1 cellular context compared by ENCODE assay signal in the genomic region with DNA sequence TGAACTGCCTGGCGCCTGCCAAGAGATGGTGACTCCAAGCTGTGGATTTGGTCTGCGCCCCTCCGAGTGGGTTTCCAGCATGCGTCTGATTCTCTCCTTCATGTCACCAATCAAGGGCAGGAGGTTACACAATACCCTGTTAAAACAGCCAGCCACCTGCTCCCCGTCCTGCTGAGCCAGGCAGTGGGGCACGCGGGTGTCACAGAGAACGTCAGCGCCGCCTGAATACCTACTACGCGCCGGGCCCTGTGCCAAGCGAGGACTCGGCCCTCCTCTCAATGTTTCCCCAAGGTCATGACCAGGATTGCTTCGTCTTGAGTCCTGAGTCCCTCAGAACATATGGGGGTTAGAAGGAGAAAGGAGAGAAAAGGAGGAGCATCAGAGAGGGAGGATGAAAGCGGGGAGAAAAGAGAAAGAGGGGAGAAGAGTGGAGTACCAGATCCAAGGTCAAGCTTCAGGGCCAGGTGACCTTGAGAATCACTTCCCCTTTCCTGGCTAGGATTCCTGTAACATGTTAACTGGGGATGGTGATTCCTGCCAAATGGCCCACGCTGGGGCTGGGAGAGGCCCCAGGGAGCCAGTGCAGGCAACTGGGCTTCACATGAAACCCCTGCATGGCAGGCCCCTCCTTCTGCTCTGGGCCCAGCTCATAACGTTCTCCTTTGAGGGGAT.
TF ChIP-seq lines count a peak whose summit lies in the region.

No MANE protein-coding gene starts in this region.

TF ChIP-seq in GM23338, 12 proteins besides CTCF, POLR2A, EP300 and RAD21 (continued from another document):
- no peak for TF ChIP-seq NANOG (IDR thresholded peaks at IDR 0.05; ENCODE audit: borderline replicate concordance)
- TF ChIP-seq POLR2AphosphoS5 (IDR thresholded peaks at IDR 0.05; ENCODE audit: low read depth): no peak
- TF ChIP-seq EZH2 (IDR thresholded peaks at IDR 0.05; ENCODE audit: low read depth, unreplicated experiment): no peak
- no peak for TF ChIP-seq EZH2phosphoT487 (IDR thresholded peaks at IDR 0.05; ENCODE audit: unreplicated experiment)
- TF ChIP-seq, protein P1, sequence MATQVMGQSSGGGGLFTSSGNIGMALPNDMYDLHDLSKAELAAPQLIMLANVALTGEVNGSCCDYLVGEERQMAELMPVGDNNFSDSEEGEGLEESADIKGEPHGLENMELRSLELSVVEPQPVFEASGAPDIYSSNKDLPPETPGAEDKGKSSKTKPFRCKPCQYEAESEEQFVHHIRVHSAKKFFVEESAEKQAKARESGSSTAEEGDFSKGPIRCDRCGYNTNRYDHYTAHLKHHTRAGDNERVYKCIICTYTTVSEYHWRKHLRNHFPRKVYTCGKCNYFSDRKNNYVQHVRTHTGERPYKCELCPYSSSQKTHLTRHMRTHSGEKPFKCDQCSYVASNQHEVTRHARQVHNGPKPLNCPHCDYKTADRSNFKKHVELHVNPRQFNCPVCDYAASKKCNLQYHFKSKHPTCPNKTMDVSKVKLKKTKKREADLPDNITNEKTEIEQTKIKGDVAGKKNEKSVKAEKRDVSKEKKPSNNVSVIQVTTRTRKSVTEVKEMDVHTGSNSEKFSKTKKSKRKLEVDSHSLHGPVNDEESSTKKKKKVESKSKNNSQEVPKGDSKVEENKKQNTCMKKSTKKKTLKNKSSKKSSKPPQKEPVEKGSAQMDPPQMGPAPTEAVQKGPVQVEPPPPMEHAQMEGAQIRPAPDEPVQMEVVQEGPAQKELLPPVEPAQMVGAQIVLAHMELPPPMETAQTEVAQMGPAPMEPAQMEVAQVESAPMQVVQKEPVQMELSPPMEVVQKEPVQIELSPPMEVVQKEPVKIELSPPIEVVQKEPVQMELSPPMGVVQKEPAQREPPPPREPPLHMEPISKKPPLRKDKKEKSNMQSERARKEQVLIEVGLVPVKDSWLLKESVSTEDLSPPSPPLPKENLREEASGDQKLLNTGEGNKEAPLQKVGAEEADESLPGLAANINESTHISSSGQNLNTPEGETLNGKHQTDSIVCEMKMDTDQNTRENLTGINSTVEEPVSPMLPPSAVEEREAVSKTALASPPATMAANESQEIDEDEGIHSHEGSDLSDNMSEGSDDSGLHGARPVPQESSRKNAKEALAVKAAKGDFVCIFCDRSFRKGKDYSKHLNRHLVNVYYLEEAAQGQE (IDR thresholded peaks at IDR 0.05; ENCODE audit: unreplicated experiment): no peak
